ENCODE assay signal across 8 cellular contexts in the genomic region with DNA sequence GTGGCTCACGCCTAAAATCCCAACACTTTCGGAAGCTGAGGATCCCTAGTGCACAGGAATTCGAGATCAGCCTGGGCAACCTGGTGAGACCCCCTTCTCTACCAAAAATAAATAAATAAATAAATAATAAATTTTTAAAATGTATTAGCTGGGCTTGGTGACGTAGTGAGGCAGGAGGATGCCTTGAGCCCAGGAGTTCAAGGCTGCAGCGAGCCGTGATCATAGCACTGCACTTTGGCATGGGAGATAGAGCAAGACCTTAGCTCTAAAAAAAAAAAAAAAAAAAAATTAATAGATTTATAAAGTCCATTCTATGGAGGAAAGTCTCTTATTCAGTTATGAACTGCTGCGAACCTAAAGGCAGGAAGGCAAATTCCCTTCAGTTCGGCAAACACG. TPM values are rescaled to one million over a fixed set of nuclear protein-coding genes. Genes with fewer than 3 reads are reported as not detected.
DNase-seq lines count a peak whose midpoint lies in the region; ATAC-seq, FAIRE-seq and TF ChIP-seq lines count a peak whose summit lies in the region.

No MANE protein-coding gene starts in this region.

- H3K27me3 Mint-ChIP-seq in IgD-negative memory B cell (no peaks in the 10 kb centered on the region), naive B cell (no peaks in the 10 kb centered on the region)

- POLR2A ChIA-PET in AG04450 (lab: Yijun Ruan, JAX) = interaction anchor here (0.7 to 1.1 kb wide), 3 partner anchors 44 to 330 kb away, joined by 3 to 7 read pairs (median 3); no protein-coding TSS in a partner anchor

- peak overlapping the region; percentile 86 for H3K27ac ChIP-seq in AG04450 (ENCODE audit: low read depth, low read length)
- peak overlapping the region; percentile 88 for H3K27ac ChIP-seq in colonic mucosa

- intact Hi-C loops in colonic mucosa (cut with DNase I) = no loop called here

- H3K9ac ChIP-seq in colonic mucosa (ENCODE audit: low read depth in 2 of 2, low read length in 2 of 2) = peak overlapping the region; percentile 86 to 94

- H3K27ac Mint-ChIP-seq in IgD-negative memory B cell (peak overlapping the region in 2 of 3 donors; percentile 97 to 100), naive B cell (peak overlapping the region; percentile 93 to 98 (median 96))

- H3K36me3 Mint-ChIP-seq in IgD-negative memory B cell (no peaks in the 10 kb centered on the region), naive B cell (no peaks in the 10 kb centered on the region)

- H3K4me1 ChIP-seq in colonic mucosa = peaks cover 10% of the 10 kb centered on the region

- H3K36me3 ChIP-seq in colonic mucosa = no peaks in the 10 kb centered on the region

- TF ChIP-seq CTCF in AG04450 (IDR thresholded peaks at IDR 0.05; ENCODE audit: low read depth, low read length) (no peak), colonic mucosa (IDR thresholded peaks at IDR 0.05) (no peak)

- ATAC-seq in naive B cell (ENCODE audit: low read depth in 2 of 2) (no peak), GM19328 (IDR thresholded peaks at IDR 0.05; ENCODE audit: unreplicated experiment) (no peak), HG02981 (IDR thresholded peaks at IDR 0.05; ENCODE audit: unreplicated experiment) (no peak)

- peaks cover 0 to 2% (median 0%) of the 10 kb centered on the region in 3 donors for H3K9me3 Mint-ChIP-seq in IgD-negative memory B cell
- H3K9me3 Mint-ChIP-seq in naive B cell = peaks cover 0 to 1% (median 0%) of the 10 kb centered on the region in 7 donors

- peak overlapping the region; percentile 83 for H3K4me3 ChIP-seq in AG04450 (ENCODE audit: low read depth, low read length)
- peak overlapping the region; percentile 84 for H3K4me3 ChIP-seq in colonic mucosa

- CTCF ChIA-PET in AG04450 (lab: Charles Lee) = interaction anchor here (0.6 to 1.0 kb wide), 3 partner anchors 8 to 1358 kb away, joined by 3 to 4 read pairs (median 3); no protein-coding TSS in a partner anchor

- H3K27me3 ChIP-seq in AG04450 (ENCODE audit: control insufficient read depth, insufficient read depth, low read length) (no peaks in the 10 kb centered on the region), colonic mucosa (no peaks in the 10 kb centered on the region)

- peaks cover 9% of the 10 kb centered on the region; the same call in 1 of the 2 replicates for H3K9me3 ChIP-seq in AG04450 (ENCODE audit: control insufficient read depth, insufficient read depth, low read length)
- no peaks in the 10 kb centered on the region for H3K9me3 ChIP-seq in colonic mucosa

- peak overlapping the region; percentile 98 to 100 (median 100) for H3K4me3 Mint-ChIP-seq in IgD-negative memory B cell
- peak overlapping the region; percentile 94 to 99 (median 99) for H3K4me3 Mint-ChIP-seq in naive B cell

- FAIRE-seq in frontal cortex (lab: Jason Lieb, UNC) = no peak

- no peak for DNase-seq in AG04450 (ENCODE audit: low read depth, low spot score)
- DNase-seq in colonic mucosa = no peak
- no peak for DNase-seq in naive B cell
- DNase-seq in frontal cortex (ENCODE audit: low spot score in 2 of 2) = no peak
- no peak for DNase-seq in activated CD4-positive, CD25-positive, alpha-beta regulatory T cell treated with anti-CD3 and anti-CD28 coated beads, Interleukin-2, amount 50 U/mL, for 72 hours

- H3K4me1 Mint-ChIP-seq in IgD-negative memory B cell (peaks cover 18 to 37% (median 21%) of the 10 kb centered on the region in 3 donors), naive B cell (peaks cover 24 to 40% (median 37%) of the 10 kb centered on the region in 3 donors)

RNA-seq across cellular contexts. Expression of a gene that starts 1.1 kb away (rescaled TPM):
- 41.4 and 45.3 TPM in 2 replicates for polyA plus RNA-seq in AG04450 (2011; rRNA removed)
- polyA minus RNA-seq in AG04450 (2011; rRNA and poly(A)+ RNA removed) = 31.0 and 51.6 TPM in 2 replicates
- 4.8 TPM for polyA plus RNA-seq in IgD-negative memory B cell
- total RNA-seq in colonic mucosa = 10 to 100 TPM; 34.0 to 51.3 TPM
- polyA plus RNA-seq in naive B cell (ENCODE audit: low read depth in 6 of 6) = 1 to 10 TPM; 1.2 to 5.6 (median 3.0) TPM
- 141 TPM for total RNA-seq in frontal cortex
